In the genomic region with DNA sequence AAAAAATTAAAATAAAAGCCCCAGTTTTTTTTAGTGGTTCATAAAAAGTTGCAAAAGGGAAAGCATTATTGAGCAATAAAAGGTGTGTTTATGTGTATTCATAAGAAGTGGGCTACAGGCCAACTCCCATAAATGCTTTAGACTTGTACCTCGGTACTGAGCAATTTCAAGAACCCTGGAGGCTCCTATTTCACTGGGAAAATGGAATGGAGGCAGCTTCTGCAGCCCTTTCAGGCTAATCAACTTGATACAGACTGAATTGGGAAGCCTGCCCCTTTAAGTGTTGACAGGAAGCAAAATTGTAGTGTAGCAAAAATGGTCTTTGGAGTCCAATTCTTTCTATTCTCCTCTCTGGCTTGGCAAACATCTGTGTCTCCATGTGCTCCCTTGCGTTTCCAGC, we compare ENCODE assay signal across 12 cellular contexts.
DNase-seq lines count a peak whose midpoint lies in the region; ATAC-seq and TF ChIP-seq lines count a peak whose summit lies in the region.
"Had no signal": no experiment of that assay in that cellular context is flagged by ENCODE, and none has a peak within 500 bp of the region (broad histone marks: within the 10 kb centered on the region; RNA-seq: fewer than 3 reads in every experiment).

No MANE protein-coding gene starts in this region.

- H3K4me1 Mint-ChIP-seq in nephron: peaks cover 27% of the 10 kb centered on the region
- H3K4me1 Mint-ChIP-seq in stimulated activated effector memory CD8-positive, alpha-beta T cell treated with anti-CD3 and anti-CD28 coated beads, Interleukin-12 subunit alpha, Interleukin-12 subunit beta, amount 100 ng/mL, for 72 hours: no peaks in the 10 kb centered on the region

- in situ Hi-C loops in T47D (cut with HindIII; ENCODE audit: low pct_unique_long_range_greater_than_20kb, low sequenced_read_pairs): no loop called here

- TF ChIP-seq CTCF in HFF-Myc (IDR thresholded peaks at IDR 0.05; ENCODE audit: low read depth, low read length, missing control alignments) (no peak), nephron (IDR thresholded peaks at IDR 0.05; ENCODE audit: unreplicated experiment in 3 of 3) (no peak)

- H3K27ac Mint-ChIP-seq in nephron: peak overlapping the region; percentile 57 to 91 (median 89)
- no peak overlapping the region for H3K27ac Mint-ChIP-seq in stimulated activated effector memory CD8-positive, alpha-beta T cell treated with anti-CD3 and anti-CD28 coated beads, Interleukin-12 subunit alpha, Interleukin-12 subunit beta, amount 100 ng/mL, for 72 hours

- peaks cover 3% of the 10 kb centered on the region for H3K27me3 Mint-ChIP-seq in nephron (ENCODE audit: low read depth)

- DNase-seq in HFF-Myc (ENCODE audit: extremely low read depth, low read depth) (peak; percentile 22), NCI-H2029 treated with DMSO at 0.1 percent for 48 hours (lab: John Stamatoyannopoulos, UW) (peak; percentile 65), T47D (ENCODE audit: low read depth in 1 of 2, low spot score in 1 of 2) (peak; percentile 38 to 50), AG08396 (ENCODE audit: low spot score) (no peak)
- DNase-seq in stimulated activated naive CD8-positive, alpha-beta T cell treated with anti-CD3 and anti-CD28 coated beads, Interleukin-15, Interleukin-2, amounts not matched to agents 100 U/mL and 50 U/mL, for 24 hours: no peak
- DNase-seq in stimulated activated effector memory CD8-positive, alpha-beta T cell treated with anti-CD3 and anti-CD28 coated beads, Interleukin-12 subunit alpha, Interleukin-12 subunit beta, amount 100 ng/mL, for 72 hours (ENCODE audit: low spot score in 2 of 2): no peak
- DNase-seq: activated naive CD4-positive, alpha-beta T cell treated with Interleukin-2 at 50 U/mL for 16 hours; Caco-2; islet precursor cell; spleen; tibial artery had no signal

- no peak overlapping the region for H3K4me3 Mint-ChIP-seq in nephron
- H3K4me3 Mint-ChIP-seq in stimulated activated effector memory CD8-positive, alpha-beta T cell treated with anti-CD3 and anti-CD28 coated beads, Interleukin-12 subunit alpha, Interleukin-12 subunit beta, amount 100 ng/mL, for 72 hours: no peak overlapping the region

- peaks cover 6% of the 10 kb centered on the region for H3K36me3 Mint-ChIP-seq in nephron (ENCODE audit: low read depth)
- no peaks in the 10 kb centered on the region for H3K36me3 Mint-ChIP-seq in stimulated activated effector memory CD8-positive, alpha-beta T cell treated with anti-CD3 and anti-CD28 coated beads, Interleukin-12 subunit alpha, Interleukin-12 subunit beta, amount 100 ng/mL, for 72 hours

- ATAC-seq in stimulated activated naive CD8-positive, alpha-beta T cell treated with anti-CD3 and anti-CD28 coated beads, Interleukin-15, Interleukin-2, amounts not matched to agents 100 U/mL and 50 U/mL, for 24 hours: no peak
- no peak for ATAC-seq in stimulated activated effector memory CD8-positive, alpha-beta T cell treated with anti-CD3 and anti-CD28 coated beads, Interleukin-12 subunit alpha, Interleukin-12 subunit beta, amount 100 ng/mL, for 72 hours

- H3K4me3 ChIP-seq in HFF-Myc (replicated peaks; ENCODE audit: low read depth, low read length): no peak overlapping the region
- H3K4me3 ChIP-seq: spleen, tibial artery had no signal

- H3K9me3 Mint-ChIP-seq in nephron: peaks cover 10% of the 10 kb centered on the region
- no peaks in the 10 kb centered on the region for H3K9me3 Mint-ChIP-seq in stimulated activated effector memory CD8-positive, alpha-beta T cell treated with anti-CD3 and anti-CD28 coated beads, Interleukin-12 subunit alpha, Interleukin-12 subunit beta, amount 100 ng/mL, for 72 hours

Comparison
In these comparisons a context has a peak if more than half of its experiments do, and no peak if none do; other contexts are left out.
1. DNase-seq: peak in HFF-Myc (single experiment), NCI-H2029 treated with DMSO at 0.1 percent for 48 hours (single experiment) and T47D (2 of 2); none in stimulated activated naive CD8-positive, alpha-beta T cell treated with anti-CD3 and anti-CD28 coated beads, Interleukin-15, Interleukin-2, amounts not matched to agents 100 U/mL and 50 U/mL, for 24 hours (single experiment), AG08396 (single experiment) and stimulated activated effector memory CD8-positive, alpha-beta T cell treated with anti-CD3 and anti-CD28 coated beads, Interleukin-12 subunit alpha, Interleukin-12 subunit beta, amount 100 ng/mL, for 72 hours (0 of 2).